In genomic region chr11:58572906-58573305, GRCh38 we compare ENCODE assay signal across 8 cellular contexts. TPM values are rescaled to one million over a fixed set of nuclear protein-coding genes. Genes with fewer than 3 reads are reported as not detected.
DNase-seq lines count a peak whose midpoint lies in the region; ATAC-seq and TF ChIP-seq lines count a peak whose summit lies in the region.
"Not testable (repeated sequence)": the region's sequence is repeated elsewhere in the genome, so short reads cannot be mapped to it uniquely, and the experiment has no call there.

No MANE protein-coding gene starts in this region.

- H3K36me3 Mint-ChIP-seq in CD8-positive, alpha-beta memory T cell = peaks cover 9 to 63% (median 13%) of the 10 kb centered on the region in 3 donors
- H3K36me3 Mint-ChIP-seq in activated B cell treated with CpG ODN at 0.5 μM for 24 hours (ENCODE audit: low read depth) = peaks cover 62% of the 10 kb centered on the region
- H3K36me3 Mint-ChIP-seq in activated naive CD4-positive, alpha-beta T cell treated with anti-CD3 and anti-CD28 coated beads, Interleukin-2, amount 50 U/mL, for 24 hours = peaks cover 31% of the 10 kb centered on the region
- not testable (repeated sequence) for H3K36me3 Mint-ChIP-seq in memory B cell

- not testable (repeated sequence) for TF ChIP-seq POLR2A in spleen (IDR thresholded peaks at IDR 0.05); vagina (IDR thresholded peaks at IDR 0.05)

- not testable (repeated sequence) for TF ChIP-seq CTCF in MM.1S (IDR thresholded peaks at IDR 0.05; ENCODE audit: low read length); activated B cell treated with CpG ODN at 0.5 μM for 24 hours (IDR thresholded peaks at IDR 0.05); spleen (IDR thresholded peaks at IDR 0.05 in 8 of 11, conservative IDR thresholded peaks at IDR 0.05 in 3 of 11); vagina (IDR thresholded peaks at IDR 0.05)

- not testable (repeated sequence) for H3K9me2 ChIP-seq in MM.1S (replicated peaks; ENCODE audit: insufficient read depth, low read length)

- not testable (repeated sequence) for H3K9me3 ChIP-seq in CD8-positive, alpha-beta memory T cell (ENCODE audit: low read length); MM.1S (replicated peaks; ENCODE audit: insufficient read depth, low read length); effector memory CD4-positive, alpha-beta T cell (ENCODE audit: control insufficient read depth, low read length); spleen; vagina

- peak overlapping the region; percentile 55 for H3K27ac ChIP-seq in CD8-positive, alpha-beta memory T cell (ENCODE audit: low read depth, low read length)
- H3K27ac ChIP-seq in MM.1S (ENCODE audit: low read length) (peak overlapping the region; percentile 97), spleen (peak overlapping the region in 7 of 8 donors; percentile 98 to 100 (median 100)), vagina (peak overlapping the region; percentile 70)
- peak overlapping the region; percentile 99 for H3K27ac ChIP-seq in effector memory CD4-positive, alpha-beta T cell (ENCODE audit: insufficient read depth, low read length, poor library complexity, severe bottlenecking)

- not testable (repeated sequence) for H3K27me3 ChIP-seq in CD8-positive, alpha-beta memory T cell (ENCODE audit: insufficient read depth, low read length, poor library complexity, severe bottlenecking); MM.1S (replicated peaks; ENCODE audit: insufficient read depth, low read length); effector memory CD4-positive, alpha-beta T cell (replicated peaks; ENCODE audit: control insufficient read depth, insufficient read depth, low read length, poor library complexity, severe bottlenecking); spleen (replicated peaks in 1 of 7); vagina

- H3K4me1 ChIP-seq in CD8-positive, alpha-beta memory T cell (ENCODE audit: insufficient read depth, low read length) = peaks cover 57% of the 10 kb centered on the region
- H3K4me1 ChIP-seq in MM.1S (ENCODE audit: low read length) (peaks cover 13% of the 10 kb centered on the region), spleen (peaks cover 13 to 96% (median 71%) of the 10 kb centered on the region in 6 donors), vagina (peaks cover 49% of the 10 kb centered on the region)
- H3K4me1 ChIP-seq in effector memory CD4-positive, alpha-beta T cell (ENCODE audit: control insufficient read depth, insufficient read depth, low read length, poor library complexity, severe bottlenecking) = peaks cover 35% of the 10 kb centered on the region

- H3K27me3 Mint-ChIP-seq in CD8-positive, alpha-beta memory T cell; activated B cell treated with CpG ODN at 0.5 μM for 24 hours; activated naive CD4-positive, alpha-beta T cell treated with anti-CD3 and anti-CD28 coated beads, Interleukin-2, amount 50 U/mL, for 24 hours; memory B cell: not testable (repeated sequence)

- H3K36me3 ChIP-seq in CD8-positive, alpha-beta memory T cell (ENCODE audit: insufficient read depth, low read length) = peaks cover 26% of the 10 kb centered on the region
- H3K36me3 ChIP-seq in MM.1S (replicated peaks; ENCODE audit: insufficient read depth, low read length) = not testable (repeated sequence)
- peaks cover 19% of the 10 kb centered on the region for H3K36me3 ChIP-seq in effector memory CD4-positive, alpha-beta T cell (ENCODE audit: control insufficient read depth, insufficient read depth, low read length)
- H3K36me3 ChIP-seq in spleen (peaks cover 0 to 34% (median 18%) of the 10 kb centered on the region in 6 donors), vagina (peaks cover 0 to 10% of the 10 kb centered on the region in 2 donors)

- H3K4me1 Mint-ChIP-seq in CD8-positive, alpha-beta memory T cell = peaks cover 73 to 90% (median 90%) of the 10 kb centered on the region in 3 donors
- H3K4me1 Mint-ChIP-seq in activated B cell treated with CpG ODN at 0.5 μM for 24 hours (peaks cover 71% of the 10 kb centered on the region), memory B cell (peaks cover 28% of the 10 kb centered on the region)
- H3K4me1 Mint-ChIP-seq in activated naive CD4-positive, alpha-beta T cell treated with anti-CD3 and anti-CD28 coated beads, Interleukin-2, amount 50 U/mL, for 24 hours = peaks cover 79% of the 10 kb centered on the region

- H3K4me2 ChIP-seq in MM.1S (ENCODE audit: low read depth, low read length) = peak overlapping the region; percentile 86

- not testable (repeated sequence) for DNase-seq in CD8-positive, alpha-beta memory T cell; MM.1S; activated B cell treated with CpG ODN at 0.5 μM for 24 hours; effector memory CD4-positive, alpha-beta T cell; memory B cell (ENCODE audit: low spot score in 2 of 2); vagina (ENCODE audit: extremely low spot score in 2 of 2)
- DNase-seq in spleen = peak; percentile 69

- not testable (repeated sequence) for ATAC-seq in activated B cell treated with CpG ODN at 0.5 μM for 24 hours (ENCODE audit: low read depth); memory B cell (ENCODE audit: low read depth)

- H4K20me1 ChIP-seq in MM.1S (ENCODE audit: insufficient read depth, low read length) = not testable (repeated sequence)

- 67 to 78% (median 77%) methylated on average over 14 of the region's 14 CpGs for WGBS in spleen, 5 donors

- H3K9ac ChIP-seq in MM.1S (ENCODE audit: low read length) = peak overlapping the region; percentile 99

- peak overlapping the region; percentile 100 for H3K27ac Mint-ChIP-seq in CD8-positive, alpha-beta memory T cell
- peak overlapping the region; percentile 100 for H3K27ac Mint-ChIP-seq in activated B cell treated with CpG ODN at 0.5 μM for 24 hours
- peak overlapping the region; percentile 100 for H3K27ac Mint-ChIP-seq in activated naive CD4-positive, alpha-beta T cell treated with anti-CD3 and anti-CD28 coated beads, Interleukin-2, amount 50 U/mL, for 24 hours
- H3K27ac Mint-ChIP-seq in memory B cell = peak overlapping the region; percentile 100

- peak overlapping the region; percentile 88 to 99 (median 97) for H3K4me3 Mint-ChIP-seq in CD8-positive, alpha-beta memory T cell
- H3K4me3 Mint-ChIP-seq in activated B cell treated with CpG ODN at 0.5 μM for 24 hours (peak overlapping the region; percentile 96), memory B cell (peak overlapping the region; percentile 89)
- peak overlapping the region; percentile 100 for H3K4me3 Mint-ChIP-seq in activated naive CD4-positive, alpha-beta T cell treated with anti-CD3 and anti-CD28 coated beads, Interleukin-2, amount 50 U/mL, for 24 hours

- intact Hi-C loops in activated B cell treated with CpG ODN at 0.5 μM for 24 hours (cut with micrococcal nuclease); spleen (cut with DNase I; ENCODE audit: low total_unique reads); vagina (cut with DNase I): not testable (repeated sequence)

- not testable (repeated sequence) for H2AFZ ChIP-seq in MM.1S (ENCODE audit: low read length)

- H3K79me2 ChIP-seq in MM.1S (ENCODE audit: low read length) = peaks cover 87% of the 10 kb centered on the region

- peaks cover 65% of the 10 kb centered on the region for H3F3A ChIP-seq in MM.1S (ENCODE audit: insufficient read depth, low read length)

- not testable (repeated sequence) for H3K9me3 Mint-ChIP-seq in CD8-positive, alpha-beta memory T cell; activated B cell treated with CpG ODN at 0.5 μM for 24 hours; activated naive CD4-positive, alpha-beta T cell treated with anti-CD3 and anti-CD28 coated beads, Interleukin-2, amount 50 U/mL, for 24 hours; memory B cell

- CTCF ChIA-PET in CD8-positive, alpha-beta memory T cell (lab: Charles Lee) = interaction anchor here (0.9 kb wide), 1 partner anchor 57 kb away, joined by 3 read pairs; no protein-coding TSS in a partner anchor
- CTCF ChIA-PET in activated B cell treated with CpG ODN at 0.5 μM for 24 hours (lab: Charles Lee) = interaction anchor here (1.0 to 1.1 kb wide), 2 partner anchors 57 to 585 kb away, joined by 4 to 5 read pairs; no protein-coding TSS in a partner anchor

- peak overlapping the region; percentile 83 for H3K4me3 ChIP-seq in CD8-positive, alpha-beta memory T cell (ENCODE audit: low read length)
- H3K4me3 ChIP-seq in MM.1S (ENCODE audit: low read length) (peak overlapping the region; percentile 91), spleen (peak overlapping the region in 4 of 8 donors; percentile 44 to 81 (median 44))
- peak overlapping the region; percentile 54 for H3K4me3 ChIP-seq in effector memory CD4-positive, alpha-beta T cell (ENCODE audit: insufficient read depth, low read depth, low read length, poor library complexity, severe bottlenecking)
- H3K4me3 ChIP-seq in vagina = not testable (repeated sequence)

- POLR2A ChIA-PET in CD8-positive, alpha-beta memory T cell (lab: Charles Lee) = interaction anchor here (0.7 kb wide), 1 partner anchor 62 kb away, joined by 3 read pairs; no protein-coding TSS in a partner anchor
- POLR2A ChIA-PET in activated B cell treated with CpG ODN at 0.5 μM for 24 hours (lab: Charles Lee) = interaction anchor here (0.6 to 6.2 kb wide), 20 partner anchors 9 to 1060 kb away, joined by 3 to 35 read pairs (median 4); no protein-coding TSS in a partner anchor

RNA-seq across cellular contexts. Expression of gene LPXN, which starts 2.8 kb away (rescaled TPM):
- 100 to 1,000 TPM; 168 to 175 TPM for total RNA-seq in CD8-positive, alpha-beta memory T cell
- 264 TPM for polyA plus RNA-seq in CD8-positive, alpha-beta memory T cell
- total RNA-seq in activated B cell treated with CpG ODN at 0.5 μM for 24 hours (279 and 284 TPM in 2 replicates), spleen (10 to 100 TPM; 50.8 to 83.7 (median 65.9) TPM), vagina (24.3 TPM)
- polyA plus RNA-seq in spleen = 10 to 100 TPM; 56.8 to 70.0 (median 62.3) TPM

RNA-seq across cellular contexts. Expression of gene ZFP91, which starts 6.0 kb away (rescaled TPM):
- total RNA-seq in CD8-positive, alpha-beta memory T cell = 10 to 100 TPM; 61.0 to 61.7 TPM
- polyA plus RNA-seq in CD8-positive, alpha-beta memory T cell = 6.9 TPM
- total RNA-seq in activated B cell treated with CpG ODN at 0.5 μM for 24 hours (50.8 and 52.9 TPM in 2 replicates), spleen (10 to 100 TPM; 42.9 to 53.4 (median 49.4) TPM), vagina (35.4 TPM)
- polyA plus RNA-seq in spleen = 10 to 100 TPM; 10.1 to 17.5 (median 10.2) TPM

RNA-seq across cellular contexts. Expression of gene CNTF, which starts 49.6 kb away (rescaled TPM):
- total RNA-seq in CD8-positive, alpha-beta memory T cell = 1 to 10 TPM; 2.9 to 3.4 TPM
- not detected for polyA plus RNA-seq in CD8-positive, alpha-beta memory T cell
- total RNA-seq in activated B cell treated with CpG ODN at 0.5 μM for 24 hours = 3.2 and 3.9 TPM in 2 replicates
- 1 to 10 TPM; 1.1 to 3.7 (median 2.0) TPM for total RNA-seq in spleen
- polyA plus RNA-seq in spleen = under 1 TPM; 0.09 to 0.32 (median 0.11) TPM
- not detected for total RNA-seq in vagina
